18 cellular contexts compared by ENCODE assay signal in genomic region chr17:20970329-20970728, GRCh38.
DNase-seq lines count a peak whose midpoint lies in the region; ATAC-seq, FAIRE-seq and TF ChIP-seq lines count a peak whose summit lies in the region.
"Had no signal": no experiment of that assay in that cellular context is flagged by ENCODE, and none has a peak within 500 bp of the region (broad histone marks: within the 10 kb centered on the region; RNA-seq: fewer than 3 reads in every experiment).

No MANE protein-coding gene starts in this region.

- peaks cover 31 to 57% (median 46%) of the 10 kb centered on the region in 3 donors for H3K4me1 Mint-ChIP-seq in IgD-negative memory B cell
- H3K4me1 Mint-ChIP-seq in nephron progenitor cell: no peaks in the 10 kb centered on the region
- H3K4me1 Mint-ChIP-seq in stimulated activated naive B cell treated with anti-CD40 and anti-IgM and Interleukin-4, amounts not matched to agents 10 μg/mL and 1 μg/mL and 100 μg/mL, for 72 hours: peaks cover 42 to 62% of the 10 kb centered on the region in 2 donors

- no peak for TF ChIP-seq CTCF in nephron progenitor cell (IDR thresholded peaks at IDR 0.05)

- ATAC-seq in stimulated activated naive B cell treated with anti-CD40 and anti-IgM and Interleukin-4, amounts not matched to agents 10 μg/mL and 1 μg/mL and 100 μg/mL, for 72 hours (replicated peaks): no peak
- ATAC-seq in left cardiac atrium: no peak
- ATAC-seq: HCT116 had no signal

- H3K4me3 Mint-ChIP-seq in IgD-negative memory B cell: peak overlapping the region; percentile 67 to 90 (median 79)
- no peak overlapping the region for H3K4me3 Mint-ChIP-seq in nephron progenitor cell
- H3K4me3 Mint-ChIP-seq in stimulated activated naive B cell treated with anti-CD40 and anti-IgM and Interleukin-4, amounts not matched to agents 10 μg/mL and 1 μg/mL and 100 μg/mL, for 72 hours: peak overlapping the region; percentile 3 to 83
- H3K4me3 Mint-ChIP-seq: CD4-positive, alpha-beta T cell; HFFc6 had no signal

- TF ChIP-seq POLR2A in GM12891 (IDR thresholded peaks at IDR 0.05; ENCODE audit: low read depth, low read length): no peak

- no peak for DNase-seq in GM12891 (ENCODE audit: insufficient read length, low spot score)
- DNase-seq in nephron progenitor cell: no peak
- no peak for DNase-seq in stimulated activated naive B cell treated with anti-CD40 and anti-IgM and Interleukin-4, amounts not matched to agents 10 μg/mL and 1 μg/mL and 100 μg/mL, for 72 hours
- DNase-seq in AML-193 (lab: John Stamatoyannopoulos, UW): no peak
- no peak for DNase-seq in left cardiac atrium
- DNase-seq in activated T-cell treated with anti-CD3 and anti-CD28 coated beads, Interleukin-2, amount 50 U/mL, for 48 hours: no peak
- DNase-seq: Caco-2; CD4-positive, alpha-beta T cell; GM23248; HFFc6; IMR-90 had no signal

- H3K9me3 Mint-ChIP-seq in IgD-negative memory B cell (no peaks in the 10 kb centered on the region), nephron progenitor cell (no peaks in the 10 kb centered on the region)
- no peaks in the 10 kb centered on the region for H3K9me3 Mint-ChIP-seq in stimulated activated naive B cell treated with anti-CD40 and anti-IgM and Interleukin-4, amounts not matched to agents 10 μg/mL and 1 μg/mL and 100 μg/mL, for 72 hours
- H3K9me3 Mint-ChIP-seq: CD4-positive, alpha-beta T cell; HFFc6 had no signal

- H3K27me3 Mint-ChIP-seq in IgD-negative memory B cell (peaks cover 3% of the 10 kb centered on the region), nephron progenitor cell (ENCODE audit: low read depth, poor library complexity) (no peaks in the 10 kb centered on the region)
- no peaks in the 10 kb centered on the region for H3K27me3 Mint-ChIP-seq in stimulated activated naive B cell treated with anti-CD40 and anti-IgM and Interleukin-4, amounts not matched to agents 10 μg/mL and 1 μg/mL and 100 μg/mL, for 72 hours
- H3K27me3 Mint-ChIP-seq: CD4-positive, alpha-beta T cell had no signal

- intact Hi-C loops in left cardiac atrium (cut with DNase I): no loop called here

- H3K36me3 Mint-ChIP-seq in IgD-negative memory B cell (peaks cover 1% of the 10 kb centered on the region), nephron progenitor cell (ENCODE audit: low read depth) (peaks cover 50% of the 10 kb centered on the region)
- H3K36me3 Mint-ChIP-seq in stimulated activated naive B cell treated with anti-CD40 and anti-IgM and Interleukin-4, amounts not matched to agents 10 μg/mL and 1 μg/mL and 100 μg/mL, for 72 hours: no peaks in the 10 kb centered on the region

- no peak for FAIRE-seq in GM12891 (lab: Jason Lieb, UNC)
- FAIRE-seq: D721Med, G401.6, GM12892, GM18507, H54 had no signal

- peak overlapping the region; percentile 8 to 61 (median 28) for H3K27ac Mint-ChIP-seq in IgD-negative memory B cell
- peak overlapping the region; percentile 26 for H3K27ac Mint-ChIP-seq in nephron progenitor cell
- peak overlapping the region; percentile 39 for H3K27ac Mint-ChIP-seq in stimulated activated naive B cell treated with anti-CD40 and anti-IgM and Interleukin-4, amounts not matched to agents 10 μg/mL and 1 μg/mL and 100 μg/mL, for 72 hours
- H3K27ac Mint-ChIP-seq: CD4-positive, alpha-beta T cell; HFFc6 had no signal

TF ChIP-seq in GM12891, 5 proteins besides CTCF, POLR2A, EP300 and RAD21:
- TF ChIP-seq SPI1 (IDR thresholded peaks at IDR 0.05; ENCODE audit: low read depth, low read length) (peak; percentile 7; the same call in 1 of the 2 replicates), PAX5 (IDR thresholded peaks at IDR 0.05; ENCODE audit: insufficient read depth, low read length, severe bottlenecking) (no peak), POU2F2 (IDR thresholded peaks at IDR 0.05; ENCODE audit: low read depth, low read length) (no peak), POLR2AphosphoS5 (IDR thresholded peaks at IDR 0.05; ENCODE audit: low read depth, low read length) (no peak), TAF1 (IDR thresholded peaks at IDR 0.05; ENCODE audit: low read depth, low read length) (no peak)
TF ChIP-seq in GM12891: peak in this region for 1.
